8 cellular contexts compared by ENCODE assay signal in genomic region chr2:128026422-128027277, GRCh38. TPM values are rescaled to one million over a fixed set of nuclear protein-coding genes. Genes with fewer than 3 reads are reported as not detected.
A peak's percentile ranks its signal among the peaks of the same experiment; 100 is the strongest.
DNase-seq lines count a peak whose midpoint lies in the region; ATAC-seq, FAIRE-seq and TF ChIP-seq lines count a peak whose summit lies in the region.

No MANE protein-coding gene starts in this region.

- 5% methylated on average over 43 of the region's 57 CpGs for WGBS in mesenchymal stem cell

- no peak for DNase-seq in activated T-cell treated with anti-CD3 and anti-CD28 coated beads, Interleukin-2, amount 50 U/mL, for 24 hours
- no peak for DNase-seq in activated T-cell treated with anti-CD3 and anti-CD28 coated beads, Interleukin-2, amount 50 U/mL, for 48 hours
- DNase-seq in Jurkat, Clone E6-1 (ENCODE audit: low read depth, low spot score): peak; percentile 4
- peak; percentile 11 for DNase-seq in bronchial epithelial cell (ENCODE audit: low read depth)
- peak; percentile 27 for DNase-seq in mesenchymal stem cell
- peak; percentile 60 for DNase-seq in ureter (ENCODE audit: low spot score)
- DNase-seq in NCI-H146 (lab: John Stamatoyannopoulos, UW): no peak

- peak overlapping the region; percentile 89 for H3K4me3 Mint-ChIP-seq in activated T-cell treated with anti-CD3 and anti-CD28 coated beads, Interleukin-2, amount 50 U/mL, for 24 hours

- H4K91ac ChIP-seq in mesenchymal stem cell (ENCODE audit: low read length): no peak overlapping the region

- peak overlapping the region; percentile 92 for H2AFZ ChIP-seq in mesenchymal stem cell (ENCODE audit: low read depth, low read length)

- peak overlapping the region in 1 of 2 experiments; percentile 58 for H3K4ac ChIP-seq in mesenchymal stem cell (ENCODE audit: low read depth in 1 of 2, low read length in 2 of 2)

- peak overlapping the region; percentile 86 for H3K4me2 ChIP-seq in mesenchymal stem cell (ENCODE audit: low read length, poor library complexity, severe bottlenecking)

- H4K8ac ChIP-seq in mesenchymal stem cell (ENCODE audit: low read length): no peak overlapping the region

- no peak overlapping the region for H2BK5ac ChIP-seq in mesenchymal stem cell (ENCODE audit: low read depth, low read length, poor library complexity, severe bottlenecking)

- H3K18ac ChIP-seq in mesenchymal stem cell (ENCODE audit: low read depth in 1 of 2, low read length in 2 of 2): peak overlapping the region in 1 of 2 experiments; percentile 80

- H3K36me3 Mint-ChIP-seq in activated T-cell treated with anti-CD3 and anti-CD28 coated beads, Interleukin-2, amount 50 U/mL, for 24 hours (ENCODE audit: low read depth): peaks cover 28% of the 10 kb centered on the region

- no peak overlapping the region for H3K27ac ChIP-seq in mesenchymal stem cell (ENCODE audit: low read length, poor library complexity, severe bottlenecking)

- peak overlapping the region in 1 of 2 experiments; percentile 40 for H3K23ac ChIP-seq in mesenchymal stem cell (ENCODE audit: low read length in 2 of 2)

- peak overlapping the region; percentile 96 for H3K9ac ChIP-seq in mesenchymal stem cell (ENCODE audit: low read length)

- H3K27me3 ChIP-seq in bronchial epithelial cell (ENCODE audit: control insufficient read depth, insufficient read depth, low read length) (no peaks in the 10 kb centered on the region), mesenchymal stem cell (ENCODE audit: control insufficient read depth in 1 of 2, insufficient read depth in 1 of 2, low read length in 2 of 2) (peaks cover 0 to 3% of the 10 kb centered on the region in 2 experiments)

- H3K27me3 Mint-ChIP-seq in activated T-cell treated with anti-CD3 and anti-CD28 coated beads, Interleukin-2, amount 50 U/mL, for 24 hours: no peaks in the 10 kb centered on the region

- H3K4me3 ChIP-seq in Jurkat, Clone E6-1 (ENCODE audit: low read length): peak overlapping the region; percentile 84
- peak overlapping the region; percentile 65 for H3K4me3 ChIP-seq in bronchial epithelial cell (ENCODE audit: low read depth, low read length)
- H3K4me3 ChIP-seq in mesenchymal stem cell (ENCODE audit: insufficient read depth in 1 of 2, low read depth in 1 of 2, low read length in 2 of 2): peak overlapping the region; percentile 90 to 94

- no peak for TF ChIP-seq CTCF in bronchial epithelial cell (IDR thresholded peaks at IDR 0.05; ENCODE audit: insufficient read depth, low read length, severe bottlenecking)

- no peak for ATAC-seq in GM18519 (IDR thresholded peaks at IDR 0.05; ENCODE audit: low FRiP score, unreplicated experiment)

- H3K79me1 ChIP-seq in mesenchymal stem cell (replicated peaks; ENCODE audit: low read length, poor library complexity, severe bottlenecking): peaks cover 15% of the 10 kb centered on the region

- no peaks in the 10 kb centered on the region for H3K9me3 Mint-ChIP-seq in activated T-cell treated with anti-CD3 and anti-CD28 coated beads, Interleukin-2, amount 50 U/mL, for 24 hours

- H3K4me1 ChIP-seq in mesenchymal stem cell (ENCODE audit: control insufficient read depth, insufficient read depth, low read depth, low read length): peaks cover 2% of the 10 kb centered on the region

- H3K27ac Mint-ChIP-seq in activated T-cell treated with anti-CD3 and anti-CD28 coated beads, Interleukin-2, amount 50 U/mL, for 24 hours: peak overlapping the region; percentile 85

- H2BK12ac ChIP-seq in mesenchymal stem cell (ENCODE audit: low read length in 2 of 2): no peak overlapping the region

- H2AK5ac ChIP-seq in mesenchymal stem cell (ENCODE audit: low read length, severe bottlenecking): no peak overlapping the region

- H3K4me1 Mint-ChIP-seq in activated T-cell treated with anti-CD3 and anti-CD28 coated beads, Interleukin-2, amount 50 U/mL, for 24 hours (ENCODE audit: low read depth): peaks cover 26% of the 10 kb centered on the region

- no peak overlapping the region for H2BK120ac ChIP-seq in mesenchymal stem cell (ENCODE audit: low read depth, low read length)

- FAIRE-seq in bronchial epithelial cell (lab: Jason Lieb, UNC): no peak

- no peaks in the 10 kb centered on the region for H3K9me3 ChIP-seq in mesenchymal stem cell (ENCODE audit: control insufficient read depth, low read length)

- H3K14ac ChIP-seq in mesenchymal stem cell (ENCODE audit: low read length in 2 of 2): peak overlapping the region in 1 of 2 experiments; percentile 96

- no peaks in the 10 kb centered on the region for H3K36me3 ChIP-seq in bronchial epithelial cell (ENCODE audit: control insufficient read depth, insufficient read depth, low read length)
- H3K36me3 ChIP-seq in mesenchymal stem cell (ENCODE audit: control insufficient read depth in 1 of 2, insufficient read depth in 2 of 2, low read depth in 1 of 2, low read length in 2 of 2): peaks cover 0 to 17% of the 10 kb centered on the region in 2 experiments

- H2BK15ac ChIP-seq in mesenchymal stem cell (ENCODE audit: low read depth, poor library complexity, severe bottlenecking): peak overlapping the region; percentile 36

RNA-seq across cellular contexts. Expression of gene SAP130, which starts 1.2 kb away (rescaled TPM):
- 26.8 TPM for polyA plus RNA-seq in Jurkat, Clone E6-1 (2012; ENCODE audit: insufficient read depth, insufficient read length)
- total RNA-seq in bronchial epithelial cell (1.6 and 3.6 TPM in 2 replicates), ureter (22.5 TPM)
- polyA plus RNA-seq in mesenchymal stem cell (2013, experiment 1 of 2): 15.6 TPM
- polyA plus RNA-seq in mesenchymal stem cell (2013, experiment 2 of 2): 15.0 TPM

Comparison
In these comparisons a context has a peak if more than half of its experiments do, and no peak if none do; other contexts are left out.
1. DNase-seq: peak in Jurkat, Clone E6-1 (single experiment), bronchial epithelial cell (single experiment), mesenchymal stem cell (single experiment) and ureter (single experiment); none in activated T-cell treated with anti-CD3 and anti-CD28 coated beads, Interleukin-2, amount 50 U/mL, for 24 hours (single experiment), activated T-cell treated with anti-CD3 and anti-CD28 coated beads, Interleukin-2, amount 50 U/mL, for 48 hours (0 of 2) and NCI-H146 (single experiment).
2. Peak in every context shown above with its lines, with median percentiles within 50 percentile points of each other: H3K4me3 ChIP-seq.